Comparison of ENCODE assay signal across 13 cellular contexts in genomic region chr10:60235001-60235400, GRCh38.
A peak's percentile ranks its signal among the peaks of the same experiment; 100 is the strongest.
DNase-seq lines count a peak whose midpoint lies in the region; ATAC-seq and TF ChIP-seq lines count a peak whose summit lies in the region.
"Had no signal": no experiment of that assay in that cellular context is flagged by ENCODE, and none has a peak within 500 bp of the region (broad histone marks: within the 10 kb centered on the region; RNA-seq: fewer than 3 reads in every experiment).

No MANE protein-coding gene starts in this region.

- CTCF ChIA-PET in activated CD8-positive, alpha-beta memory T cell treated with anti-CD3 and anti-CD28 coated beads, Interleukin-2, amount 10 ng/mL, durations not matched to agents 7 days and 5 days (lab: Charles Lee) = no interaction called here
- CTCF ChIA-PET in CD8-positive, alpha-beta T cell (lab: Charles Lee) = no interaction called here

- no peak overlapping the region for H3K27ac ChIP-seq in CD8-positive, alpha-beta T cell (ENCODE audit: low read depth, low read length)

- H3K9me3 ChIP-seq in CD8-positive, alpha-beta T cell (ENCODE audit: low read length) = no peaks in the 10 kb centered on the region

- no peak overlapping the region for H3K27ac Mint-ChIP-seq in activated CD8-positive, alpha-beta memory T cell treated with anti-CD3 and anti-CD28 coated beads, Interleukin-2, amount 10 ng/mL, durations not matched to agents 7 days and 5 days
- H3K27ac Mint-ChIP-seq in CD8-positive, alpha-beta T cell = no peak overlapping the region
- H3K27ac Mint-ChIP-seq: activated naive CD4-positive, alpha-beta T cell treated with anti-CD3 and anti-CD28 coated beads for 36 hours; nephron progenitor cell had no signal

- peaks cover 27% of the 10 kb centered on the region for H3K4me1 Mint-ChIP-seq in activated CD8-positive, alpha-beta memory T cell treated with anti-CD3 and anti-CD28 coated beads, Interleukin-2, amount 10 ng/mL, durations not matched to agents 7 days and 5 days
- H3K4me1 Mint-ChIP-seq in CD8-positive, alpha-beta T cell (ENCODE audit: low read depth) = peaks cover 22% of the 10 kb centered on the region

- no peaks in the 10 kb centered on the region for H3K36me3 ChIP-seq in CD8-positive, alpha-beta T cell (ENCODE audit: insufficient read depth, low read length)

- no peaks in the 10 kb centered on the region for H3K36me3 Mint-ChIP-seq in activated CD8-positive, alpha-beta memory T cell treated with anti-CD3 and anti-CD28 coated beads, Interleukin-2, amount 10 ng/mL, durations not matched to agents 7 days and 5 days
- no peaks in the 10 kb centered on the region for H3K36me3 Mint-ChIP-seq in CD8-positive, alpha-beta T cell

- H3K4me1 ChIP-seq in CD8-positive, alpha-beta T cell (ENCODE audit: insufficient read depth, low read length) = no peaks in the 10 kb centered on the region

- POLR2A ChIA-PET in CD8-positive, alpha-beta T cell (lab: Charles Lee) = no interaction called here

- peaks cover 9% of the 10 kb centered on the region for H3K27me3 Mint-ChIP-seq in activated CD8-positive, alpha-beta memory T cell treated with anti-CD3 and anti-CD28 coated beads, Interleukin-2, amount 10 ng/mL, durations not matched to agents 7 days and 5 days
- H3K27me3 Mint-ChIP-seq in CD8-positive, alpha-beta T cell (ENCODE audit: low read depth) = no peaks in the 10 kb centered on the region

- TF ChIP-seq CTCF in choroid plexus epithelial cell (conservative IDR thresholded peaks at IDR 0.05; ENCODE audit: low read depth, low read length) = no peak
- TF ChIP-seq CTCF in CD8-positive, alpha-beta T cell (IDR thresholded peaks at IDR 0.05) = no peak

- H3K4me3 Mint-ChIP-seq in activated CD8-positive, alpha-beta memory T cell treated with anti-CD3 and anti-CD28 coated beads, Interleukin-2, amount 10 ng/mL, durations not matched to agents 7 days and 5 days = no peak overlapping the region
- H3K4me3 Mint-ChIP-seq in CD8-positive, alpha-beta T cell = no peak overlapping the region
- H3K4me3 Mint-ChIP-seq: activated naive CD4-positive, alpha-beta T cell treated with anti-CD3 and anti-CD28 coated beads for 36 hours; nephron progenitor cell had no signal

- H3K4me3 ChIP-seq in choroid plexus epithelial cell (ENCODE audit: low read depth, low read length) = no peak overlapping the region
- H3K4me3 ChIP-seq in CD8-positive, alpha-beta T cell (ENCODE audit: low read depth, low read length) = no peak overlapping the region

- DNase-seq in EL = peak; percentile 13
- peak; percentile 7 for DNase-seq in NCI-H2107 (lab: John Stamatoyannopoulos, UW)
- DNase-seq in choroid plexus epithelial cell (ENCODE audit: low read depth) = peak; percentile 52
- peak; percentile 60 to 87 for DNase-seq in lung microvascular endothelial cell (ENCODE audit: low read depth in 2 of 2)
- DNase-seq in activated CD8-positive, alpha-beta memory T cell treated with anti-CD3 and anti-CD28 coated beads, Interleukin-2, amount 10 ng/mL, durations not matched to agents 7 days and 5 days = no peak
- DNase-seq in CD8-positive, alpha-beta T cell = no peak
- no peak for DNase-seq in activated naive CD4-positive, alpha-beta T cell (lab: John Stamatoyannopoulos, UW)
- DNase-seq: activated CD4-positive, alpha-beta T cell treated with anti-CD3 and anti-CD28 coated beads, Interleukin-2, amount 50 U/mL, for 1 hour; activated naive CD4-positive, alpha-beta T cell treated with anti-CD3 and anti-CD28 coated beads for 36 hours; NCI-H524 treated with DMSO at 0.1 percent for 48 hours; nephron progenitor cell; SW 1271 had no signal

- H3K9me3 Mint-ChIP-seq in activated CD8-positive, alpha-beta memory T cell treated with anti-CD3 and anti-CD28 coated beads, Interleukin-2, amount 10 ng/mL, durations not matched to agents 7 days and 5 days (ENCODE audit: low read depth) = no peaks in the 10 kb centered on the region
- no peaks in the 10 kb centered on the region for H3K9me3 Mint-ChIP-seq in CD8-positive, alpha-beta T cell
- H3K9me3 Mint-ChIP-seq: activated naive CD4-positive, alpha-beta T cell treated with anti-CD3 and anti-CD28 coated beads for 36 hours; nephron progenitor cell had no signal

- ATAC-seq in GM19035 (IDR thresholded peaks at IDR 0.05; ENCODE audit: unreplicated experiment) = no peak
- no peak for ATAC-seq in activated CD8-positive, alpha-beta memory T cell treated with anti-CD3 and anti-CD28 coated beads, Interleukin-2, amount 10 ng/mL, durations not matched to agents 7 days and 5 days
- ATAC-seq in CD8-positive, alpha-beta T cell = no peak

- H3K27me3 ChIP-seq in CD8-positive, alpha-beta T cell (ENCODE audit: insufficient read depth, low read length) = no peaks in the 10 kb centered on the region

- intact Hi-C loops in CD8-positive, alpha-beta T cell (cut with DNase I, micrococcal nuclease) = no loop called here

Comparison
In these comparisons a context has a peak if more than half of its experiments do, and no peak if none do; other contexts are left out.
1. DNase-seq: peak in EL (single experiment), NCI-H2107 (single experiment), choroid plexus epithelial cell (single experiment) and lung microvascular endothelial cell (2 of 2); none in activated CD8-positive, alpha-beta memory T cell treated with anti-CD3 and anti-CD28 coated beads, Interleukin-2, amount 10 ng/mL, durations not matched to agents 7 days and 5 days (single experiment), CD8-positive, alpha-beta T cell (0 of 7) and activated naive CD4-positive, alpha-beta T cell (0 of 4).